ENCODE assay signal across 16 cellular contexts in genomic region chr18:26867471-26867870, GRCh38. TPM values are rescaled to one million over a fixed set of nuclear protein-coding genes. Genes with fewer than 3 reads are reported as not detected.
"Had no signal": no experiment of that assay in that cellular context is flagged by ENCODE, and none has a peak within 500 bp of the region (broad histone marks: within the 10 kb centered on the region; RNA-seq: fewer than 3 reads in every experiment).

No MANE protein-coding gene starts in this region.

- ATAC-seq: activated naive CD8-positive, alpha-beta T cell treated with anti-CD3 and anti-CD28 coated beads, Interleukin-2, amount 50 U/mL, for 24 hours had no signal

- H3K4me2 ChIP-seq: neural progenitor cell had no signal

- H3K27me3 ChIP-seq: vagina had no signal

- H3K36me3 ChIP-seq: esophagus muscularis mucosa, neural progenitor cell, prostate gland, sigmoid colon, thoracic aorta, vagina had no signal

- H3K4me1 ChIP-seq: prostate gland had no signal

- DNase-seq: activated CD4-positive, alpha-beta T cell treated with anti-CD3 and anti-CD28 coated beads for 48 hours; activated naive CD4-positive, alpha-beta T cell treated with Interleukin-2 at 50 U/mL for 16 hours; activated naive CD8-positive, alpha-beta T cell treated with anti-CD3 and anti-CD28 coated beads, Interleukin-2, amount 50 U/mL, for 24 hours; cerebellar nuclear complex; sigmoid colon; stimulated activated CD4-positive, alpha-beta T cell treated with anti-CD3 and anti-CD28 coated beads, Interleukin-12 subunit alpha, Interleukin-12 subunit beta, amount 100 ng/mL, for 4 hours; stimulated activated naive CD4-positive, alpha-beta T cell treated with Interleukin-2 at 50 U/mL for 16 hours had no signal

- H3K4me3 ChIP-seq: esophagus muscularis mucosa, neural progenitor cell, prostate gland, sigmoid colon, thoracic aorta, vagina had no signal

- H3K27ac ChIP-seq: esophagus muscularis mucosa, neural progenitor cell, prostate gland, sigmoid colon, thoracic aorta, vagina had no signal

- H3K9ac ChIP-seq: neural progenitor cell had no signal

RNA-seq across cellular contexts. Expression of gene AQP4, which starts 2.0 kb away (rescaled TPM):
- total RNA-seq: activated T-helper 1 cell treated with anti-CD3 and anti-CD28 coated beads, Interleukin-12 subunit alpha, Interleukin-12 subunit beta, Interleukin-2, Interleukin-4 antibody, amounts not matched to agents 30 ng/mL and 10 ng/mL and 1 ng/mL, durations not matched to agents 14 hours and 24 hours and 36 hours; fibroblast of villous mesenchyme; mesenteric fat pad; myocyte; thoracic aorta had no signal
